15 cellular contexts compared by ENCODE assay signal in the genomic region with DNA sequence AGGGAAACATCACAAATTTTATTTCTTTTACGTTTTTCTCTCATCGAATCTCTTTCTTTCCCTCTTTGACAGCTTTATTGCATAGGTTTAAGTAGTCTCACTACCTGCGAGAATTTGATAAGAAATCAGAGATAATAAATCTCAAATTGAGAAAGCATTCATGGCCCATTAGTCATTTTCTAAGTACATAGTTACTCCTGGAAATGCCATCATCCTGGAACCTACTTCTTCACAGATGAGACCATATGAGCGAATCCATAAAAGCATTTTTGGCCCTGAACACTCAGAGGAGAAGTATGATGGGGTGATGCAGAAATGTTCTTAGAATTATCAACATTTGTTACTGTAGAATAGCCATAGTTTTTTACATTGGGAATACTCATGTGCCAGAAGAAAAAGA.
A peak's percentile ranks its signal among the peaks of the same experiment; 100 is the strongest.
DNase-seq lines count a peak whose midpoint lies in the region; ATAC-seq and TF ChIP-seq lines count a peak whose summit lies in the region.
"Had no signal": no experiment of that assay in that cellular context is flagged by ENCODE, and none has a peak within 500 bp of the region (broad histone marks: within the 10 kb centered on the region; RNA-seq: fewer than 3 reads in every experiment).

No MANE protein-coding gene starts in this region.

- H3K27me3 Mint-ChIP-seq in HFFc6 (ENCODE audit: insufficient read depth) (no peaks in the 10 kb centered on the region; the same call in 1 of the 2 replicates), mesothelial cell of epicardium (ENCODE audit: low read depth) (no peaks in the 10 kb centered on the region)
- H3K27me3 Mint-ChIP-seq: CD4-positive, alpha-beta T cell had no signal

- H3K4me1 Mint-ChIP-seq in HFFc6 (ENCODE audit: low read depth) = no peaks in the 10 kb centered on the region; the same call in 1 of the 2 replicates
- H3K4me1 Mint-ChIP-seq in mesothelial cell of epicardium = peaks cover 30% of the 10 kb centered on the region

- TF ChIP-seq CTCF in AG10803 (conservative IDR thresholded peaks at IDR 0.05; ENCODE audit: low read length) = no peak
- no peak for TF ChIP-seq CTCF in HFFc6 (IDR thresholded peaks at IDR 0.05)
- no peak for TF ChIP-seq CTCF in SK-N-SH (IDR thresholded peaks at IDR 0.05)
- TF ChIP-seq CTCF in mesothelial cell of epicardium (IDR thresholded peaks at IDR 0.05; ENCODE audit: unreplicated experiment) = no peak

- TF ChIP-seq EP300 in SK-N-SH (IDR thresholded peaks at IDR 0.05; ENCODE audit: borderline replicate concordance in 1 of 2, low read depth in 1 of 2, low read length in 1 of 2) = peak in 1 of 2 experiments; percentile 84; a peak in 1 of 4 replicates

- H3K4me3 ChIP-seq in AG10803 (ENCODE audit: low read length) = no peak overlapping the region
- H3K4me3 ChIP-seq in SK-N-SH (ENCODE audit: low read depth in 2 of 2, low read length in 1 of 2) = no peak overlapping the region
- H3K4me3 ChIP-seq: HAP-1 had no signal

- H3K27ac ChIP-seq in SK-N-SH (ENCODE audit: low read depth in 2 of 2, low read length in 1 of 2) = no peak overlapping the region; a peak in 1 of 4 replicates
- H3K27ac ChIP-seq: KMS-11 had no signal

- H3K36me3 ChIP-seq in SK-N-SH (replicated peaks in 1 of 2; ENCODE audit: control insufficient read depth in 1 of 2, insufficient read depth in 2 of 2, low read length in 1 of 2) = no peaks in the 10 kb centered on the region
- H3K36me3 ChIP-seq: HAP-1 had no signal

- H3F3A ChIP-seq in SK-N-SH (replicated peaks; ENCODE audit: insufficient read depth) = peaks cover 9% of the 10 kb centered on the region

- peaks cover 0 to 11% of the 10 kb centered on the region in 2 experiments; a peak in 2 of 4 replicates for H3K4me1 ChIP-seq in SK-N-SH (ENCODE audit: control insufficient read depth in 1 of 2, insufficient read depth in 2 of 2, low read depth in 1 of 2, low read length in 1 of 2)
- H3K4me1 ChIP-seq: HAP-1 had no signal

- H3K79me2 ChIP-seq in SK-N-SH (ENCODE audit: insufficient read depth) = no peaks in the 10 kb centered on the region

- H3K36me3 Mint-ChIP-seq in HFFc6 (ENCODE audit: low read depth) (no peaks in the 10 kb centered on the region), mesothelial cell of epicardium (peaks cover 3% of the 10 kb centered on the region)

- no peaks in the 10 kb centered on the region for H4K20me1 ChIP-seq in SK-N-SH (ENCODE audit: insufficient read depth)

- no peaks in the 10 kb centered on the region for H3K27me3 ChIP-seq in SK-N-SH (ENCODE audit: insufficient read depth)

- H3K9me3 Mint-ChIP-seq in HFFc6 (peaks cover 33% of the 10 kb centered on the region), mesothelial cell of epicardium (peaks cover 11% of the 10 kb centered on the region)

- no peaks in the 10 kb centered on the region for H3K9me2 ChIP-seq in SK-N-SH

- CTCF ChIA-PET in SK-N-SH (lab: Yijun Ruan, JAX) = interaction anchor here (1.2 kb wide), 1 partner anchor 35 kb away, joined by 3 read pairs; no protein-coding TSS in a partner anchor

- no peak for ATAC-seq in stimulated activated naive CD8-positive, alpha-beta T cell treated with anti-CD3 and anti-CD28 coated beads, Interleukin-15, Interleukin-2, amounts not matched to agents 100 U/mL and 50 U/mL, for 24 hours

- 20% methylated on average over 4 of the region's 4 CpGs for WGBS in SK-N-SH (ENCODE audit: low lambda C conversion rate)

- POLR2A ChIA-PET in SK-N-SH (lab: Yijun Ruan, JAX) = no interaction called here

- H3K4me3 Mint-ChIP-seq in HFFc6 = no peak overlapping the region
- H3K4me3 Mint-ChIP-seq in mesothelial cell of epicardium = no peak overlapping the region
- H3K4me3 Mint-ChIP-seq: CD4-positive, alpha-beta T cell had no signal

- no peak for TF ChIP-seq RAD21 in SK-N-SH (IDR thresholded peaks at IDR 0.05; ENCODE audit: low read length)

- no peak overlapping the region for H3K9ac ChIP-seq in SK-N-SH
- H3K9ac ChIP-seq: KMS-11 had no signal

- H3K27ac Mint-ChIP-seq in HFFc6 (no peak overlapping the region), mesothelial cell of epicardium (no peak overlapping the region)
- H3K27ac Mint-ChIP-seq: CD4-positive, alpha-beta T cell had no signal

- H3K4me2 ChIP-seq in SK-N-SH = no peak overlapping the region
- H3K4me2 ChIP-seq: KMS-11 had no signal

- no peak overlapping the region for H2AFZ ChIP-seq in SK-N-SH (ENCODE audit: low read depth)

- H3K9me3 ChIP-seq in SK-N-SH = no peaks in the 10 kb centered on the region
- H3K9me3 ChIP-seq: HAP-1 had no signal

- DNase-seq in AG10803 (ENCODE audit: low read depth) = peak; percentile 5
- peak; percentile 38 for DNase-seq in HFFc6
- DNase-seq in SK-N-SH = no peak
- peak; percentile 1 for DNase-seq in kidney glomerular epithelial cell (lab: John Stamatoyannopoulos, UW)
- DNase-seq in NOMO-1 (lab: John Stamatoyannopoulos, UW; ENCODE audit: unreplicated experiment in 2 of 2) = no peak
- DNase-seq in mesothelial cell of epicardium (ENCODE audit: low spot score in 2 of 2, unreplicated experiment in 2 of 2) = no peak
- no peak for DNase-seq in NCI-H2107 (lab: John Stamatoyannopoulos, UW)
- DNase-seq in stimulated activated naive CD8-positive, alpha-beta T cell treated with anti-CD3 and anti-CD28 coated beads, Interleukin-15, Interleukin-2, amounts not matched to agents 100 U/mL and 50 U/mL, for 24 hours = no peak
- DNase-seq: 8988T; CD4-positive, alpha-beta T cell; MV-4-11; NCI-H1694 treated with DMSO at 0.1 percent for 48 hours; NCI-H524 had no signal

TF ChIP-seq in SK-N-SH, 30 proteins besides CTCF, POLR2A, EP300 and RAD21:
- TF ChIP-seq TEAD4 (IDR thresholded peaks at IDR 0.05; ENCODE audit: borderline replicate concordance, insufficient read depth) (peak; percentile 74), MEF2A (IDR thresholded peaks at IDR 0.05; ENCODE audit: borderline replicate concordance, low read depth) (peak; percentile 32; the same call in 1 of the 2 replicates), NFIC (IDR thresholded peaks at IDR 0.05; ENCODE audit: borderline replicate concordance) (peak; percentile 71), CHD2 (IDR thresholded peaks at IDR 0.05; ENCODE audit: low read length, partially characterized antibody) (no peak), POLR2AphosphoS5 (IDR thresholded peaks at IDR 0.05; ENCODE audit: low read depth, low read length) (peak; percentile 42; the same call in 1 of the 2 replicates), FOSL2 (IDR thresholded peaks at IDR 0.05; ENCODE audit: borderline replicate concordance, low read depth) (peak; percentile 76), RXRA (IDR thresholded peaks at IDR 0.05; ENCODE audit: borderline replicate concordance, low read depth) (peak; percentile 42; the same call in 1 of the 2 replicates), EZH2phosphoT487 (IDR thresholded peaks at IDR 0.05; ENCODE audit: borderline replicate concordance, low read depth) (no peak), TCF12 (IDR thresholded peaks at IDR 0.05) (peak; percentile 84), JUND (IDR thresholded peaks at IDR 0.05) (peak; percentile 85), FOXM1 (IDR thresholded peaks at IDR 0.05; ENCODE audit: low read depth) (0 out of 2 replicates have a peak, but pooled peaks have one; percentile 29)
- TF ChIP-seq, protein P1, sequence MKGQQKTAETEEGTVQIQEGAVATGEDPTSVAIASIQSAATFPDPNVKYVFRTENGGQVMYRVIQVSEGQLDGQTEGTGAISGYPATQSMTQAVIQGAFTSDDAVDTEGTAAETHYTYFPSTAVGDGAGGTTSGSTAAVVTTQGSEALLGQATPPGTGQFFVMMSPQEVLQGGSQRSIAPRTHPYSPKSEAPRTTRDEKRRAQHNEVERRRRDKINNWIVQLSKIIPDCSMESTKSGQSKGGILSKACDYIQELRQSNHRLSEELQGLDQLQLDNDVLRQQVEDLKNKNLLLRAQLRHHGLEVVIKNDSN (IDR thresholded peaks at IDR 0.05; ENCODE audit: borderline replicate concordance, low read depth) = no peak
- TF ChIP-seq, protein P2, sequence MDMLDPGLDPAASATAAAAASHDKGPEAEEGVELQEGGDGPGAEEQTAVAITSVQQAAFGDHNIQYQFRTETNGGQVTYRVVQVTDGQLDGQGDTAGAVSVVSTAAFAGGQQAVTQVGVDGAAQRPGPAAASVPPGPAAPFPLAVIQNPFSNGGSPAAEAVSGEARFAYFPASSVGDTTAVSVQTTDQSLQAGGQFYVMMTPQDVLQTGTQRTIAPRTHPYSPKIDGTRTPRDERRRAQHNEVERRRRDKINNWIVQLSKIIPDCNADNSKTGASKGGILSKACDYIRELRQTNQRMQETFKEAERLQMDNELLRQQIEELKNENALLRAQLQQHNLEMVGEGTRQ (IDR thresholded peaks at IDR 0.05; ENCODE audit: borderline replicate concordance, low read depth, low read length) = no peak
- TF ChIP-seq, protein P3, sequence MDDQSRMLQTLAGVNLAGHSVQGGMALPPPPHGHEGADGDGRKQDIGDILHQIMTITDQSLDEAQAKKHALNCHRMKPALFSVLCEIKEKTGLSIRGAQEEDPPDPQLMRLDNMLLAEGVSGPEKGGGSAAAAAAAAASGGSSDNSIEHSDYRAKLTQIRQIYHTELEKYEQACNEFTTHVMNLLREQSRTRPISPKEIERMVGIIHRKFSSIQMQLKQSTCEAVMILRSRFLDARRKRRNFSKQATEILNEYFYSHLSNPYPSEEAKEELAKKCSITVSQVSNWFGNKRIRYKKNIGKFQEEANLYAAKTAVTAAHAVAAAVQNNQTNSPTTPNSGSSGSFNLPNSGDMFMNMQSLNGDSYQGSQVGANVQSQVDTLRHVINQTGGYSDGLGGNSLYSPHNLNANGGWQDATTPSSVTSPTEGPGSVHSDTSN (IDR thresholded peaks at IDR 0.05) = peak; percentile 88

Comparison
In these comparisons a context has a peak if more than half of its experiments do, and no peak if none do; other contexts are left out.
1. DNase-seq: peak in AG10803 (single experiment), HFFc6 (single experiment) and kidney glomerular epithelial cell (single experiment); none in SK-N-SH (single experiment), NOMO-1 (0 of 2), mesothelial cell of epicardium (0 of 2), NCI-H2107 (single experiment) and stimulated activated naive CD8-positive, alpha-beta T cell treated with anti-CD3 and anti-CD28 coated beads, Interleukin-15, Interleukin-2, amounts not matched to agents 100 U/mL and 50 U/mL, for 24 hours (single experiment).